19 cellular contexts compared by ENCODE assay signal in genomic region chr2:39881948-39882347, GRCh38.
"Had no signal": no experiment of that assay in that cellular context is flagged by ENCODE, and none has a peak within 500 bp of the region (broad histone marks: within the 10 kb centered on the region; RNA-seq: fewer than 3 reads in every experiment).

No MANE protein-coding gene starts in this region.

- H3K36me3 ChIP-seq: colonic mucosa, esophagus squamous epithelium, heart left ventricle, ovary, tibial nerve, upper lobe of right lung, vagina had no signal

- H3K9me3 ChIP-seq: colonic mucosa, esophagus squamous epithelium, ovary, testis, tibial nerve, upper lobe of right lung, vagina had no signal

- H3K4me1 ChIP-seq: colonic mucosa, foreskin keratinocyte, testis, tibial nerve, upper lobe of right lung, vagina had no signal

- DNase-seq: colonic mucosa; dermis blood vessel endothelial cell; endodermal cell; esophagus squamous epithelium; heart left ventricle; hippocampal formation; kidney glomerular epithelial cell; naive thymus-derived CD8-positive, alpha-beta T cell; ovary; right cardiac atrium; stimulated activated CD4-positive, alpha-beta T cell treated with anti-CD3 and anti-CD28 coated beads, Interleukin-4, amount 100 ng/mL, for 1 hour; stimulated activated CD8-positive, alpha-beta memory T cell treated with anti-CD3 and anti-CD28 coated beads, Interleukin-4, amount 100 ng/mL, for 48 hours; stimulated activated naive CD8-positive, alpha-beta T cell treated with anti-CD3 and anti-CD28 coated beads, Interleukin-15, Interleukin-2, amounts not matched to agents 100 U/mL and 50 U/mL, for 24 hours; testis; upper lobe of right lung had no signal

- H3K27ac ChIP-seq: colonic mucosa, foreskin keratinocyte, ovary, testis, tibial nerve, upper lobe of right lung, vagina had no signal

- ATAC-seq: heart left ventricle; naive thymus-derived CD8-positive, alpha-beta T cell; right cardiac atrium; stimulated activated effector memory CD8-positive, alpha-beta T cell treated with anti-CD3 and anti-CD28 coated beads, Interleukin-12 subunit alpha, Interleukin-12 subunit beta, amount 100 ng/mL, for 72 hours; stimulated activated naive CD8-positive, alpha-beta T cell treated with anti-CD3 and anti-CD28 coated beads, Interleukin-15, Interleukin-2, amounts not matched to agents 100 U/mL and 50 U/mL, for 24 hours; upper lobe of right lung had no signal

- H3K4me3 ChIP-seq: colonic mucosa, esophagus squamous epithelium, heart left ventricle, ovary, testis, tibial nerve, upper lobe of right lung, vagina had no signal

- H3K27me3 ChIP-seq: colonic mucosa, esophagus squamous epithelium, foreskin keratinocyte, heart left ventricle, ovary, testis, tibial nerve, upper lobe of right lung, vagina had no signal
